Comparison of ENCODE assay signal across 15 cellular contexts in genomic region chr20:432208-432607, GRCh38. TPM values are rescaled to one million over a fixed set of nuclear protein-coding genes. Genes with fewer than 3 reads are reported as not detected.
DNase-seq lines count a peak whose midpoint lies in the region; ATAC-seq and TF ChIP-seq lines count a peak whose summit lies in the region.
"Had no signal": no experiment of that assay in that cellular context is flagged by ENCODE, and none has a peak within 500 bp of the region (broad histone marks: within the 10 kb centered on the region; RNA-seq: fewer than 3 reads in every experiment).

No MANE protein-coding gene starts in this region.

- peak overlapping the region; percentile 42 for H3K4me3 Mint-ChIP-seq in activated naive CD4-positive, alpha-beta T cell treated with anti-CD3 and anti-CD28 coated beads, Interleukin-2, amount 50 U/mL, for 24 hours
- no peak overlapping the region for H3K4me3 Mint-ChIP-seq in activated naive CD8-positive, alpha-beta T cell treated with anti-CD3 and anti-CD28 coated beads, Interleukin-2, amount 10 ng/mL, durations not matched to agents 7 days and 5 days
- peak overlapping the region; percentile 66 for H3K4me3 Mint-ChIP-seq in stimulated activated effector memory CD8-positive, alpha-beta T cell treated with anti-CD3 and anti-CD28 coated beads, Interleukin-12 subunit alpha, Interleukin-12 subunit beta, amount 100 ng/mL, for 72 hours
- H3K4me3 Mint-ChIP-seq: dendritic cell treated with granulocyte-macrophage colony-stimulating factor and Interleukin-4, amounts not matched to agents 40 ng/mL and 50 ng/mL, for 4 days had no signal

- H3K36me3 Mint-ChIP-seq in activated naive CD4-positive, alpha-beta T cell treated with anti-CD3 and anti-CD28 coated beads, Interleukin-2, amount 50 U/mL, for 24 hours, result peaks cover 12% of the 10 kb centered on the region
- peaks cover 54% of the 10 kb centered on the region for H3K36me3 Mint-ChIP-seq in activated naive CD8-positive, alpha-beta T cell treated with anti-CD3 and anti-CD28 coated beads, Interleukin-2, amount 10 ng/mL, durations not matched to agents 7 days and 5 days
- peaks cover 90% of the 10 kb centered on the region for H3K36me3 Mint-ChIP-seq in stimulated activated effector memory CD8-positive, alpha-beta T cell treated with anti-CD3 and anti-CD28 coated beads, Interleukin-12 subunit alpha, Interleukin-12 subunit beta, amount 100 ng/mL, for 72 hours

- H3K4me1 Mint-ChIP-seq in activated naive CD4-positive, alpha-beta T cell treated with anti-CD3 and anti-CD28 coated beads, Interleukin-2, amount 50 U/mL, for 24 hours, result peaks cover 60% of the 10 kb centered on the region
- peaks cover 37% of the 10 kb centered on the region for H3K4me1 Mint-ChIP-seq in activated naive CD8-positive, alpha-beta T cell treated with anti-CD3 and anti-CD28 coated beads, Interleukin-2, amount 10 ng/mL, durations not matched to agents 7 days and 5 days
- H3K4me1 Mint-ChIP-seq in stimulated activated effector memory CD8-positive, alpha-beta T cell treated with anti-CD3 and anti-CD28 coated beads, Interleukin-12 subunit alpha, Interleukin-12 subunit beta, amount 100 ng/mL, for 72 hours, result peaks cover 64% of the 10 kb centered on the region

- TF ChIP-seq CTCF in RWPE1 (conservative IDR thresholded peaks at IDR 0.05; ENCODE audit: low read depth), result no peak

- no peak for DNase-seq in activated naive CD4-positive, alpha-beta T cell treated with anti-CD3 and anti-CD28 coated beads, Interleukin-2, amount 50 U/mL, for 16 hours
- DNase-seq in RWPE1 (ENCODE audit: low spot score) (no peak), NCI-H2227 (lab: John Stamatoyannopoulos, UW; ENCODE audit: unreplicated experiment) (no peak), cortex of kidney (lab: John Stamatoyannopoulos, UW) (no peak)
- no peak for DNase-seq in activated naive CD8-positive, alpha-beta T cell treated with anti-CD3 and anti-CD28 coated beads, Interleukin-2, amount 10 ng/mL, durations not matched to agents 7 days and 5 days
- no peak for DNase-seq in stimulated activated effector memory CD8-positive, alpha-beta T cell treated with anti-CD3 and anti-CD28 coated beads, Interleukin-12 subunit alpha, Interleukin-12 subunit beta, amount 100 ng/mL, for 72 hours (ENCODE audit: low spot score in 2 of 2)
- no peak for DNase-seq in stimulated activated CD4-positive, alpha-beta T cell treated with anti-CD3 and anti-CD28 coated beads, Interleukin-12 subunit alpha, Interleukin-12 subunit beta, amount 100 ng/mL, for 4 hours
- DNase-seq: activated CD4-positive, CD25-positive, alpha-beta regulatory T cell; left lung; NCI-H774; SIG-M5; upper lobe of right lung had no signal

- CTCF ChIA-PET in RWPE1 (lab: Yijun Ruan, JAX), result interaction anchor here (2.6 kb wide), 1 partner anchor 80 kb away, joined by 9 read pairs; no protein-coding TSS in a partner anchor

- H3K9me3 Mint-ChIP-seq in activated naive CD4-positive, alpha-beta T cell treated with anti-CD3 and anti-CD28 coated beads, Interleukin-2, amount 50 U/mL, for 24 hours, result no peaks in the 10 kb centered on the region
- no peaks in the 10 kb centered on the region for H3K9me3 Mint-ChIP-seq in activated naive CD8-positive, alpha-beta T cell treated with anti-CD3 and anti-CD28 coated beads, Interleukin-2, amount 10 ng/mL, durations not matched to agents 7 days and 5 days
- H3K9me3 Mint-ChIP-seq in stimulated activated effector memory CD8-positive, alpha-beta T cell treated with anti-CD3 and anti-CD28 coated beads, Interleukin-12 subunit alpha, Interleukin-12 subunit beta, amount 100 ng/mL, for 72 hours, result no peaks in the 10 kb centered on the region
- H3K9me3 Mint-ChIP-seq: dendritic cell treated with granulocyte-macrophage colony-stimulating factor and Interleukin-4, amounts not matched to agents 40 ng/mL and 50 ng/mL, for 4 days; neural crest cell had no signal

- no peaks in the 10 kb centered on the region for H3K27me3 Mint-ChIP-seq in activated naive CD4-positive, alpha-beta T cell treated with anti-CD3 and anti-CD28 coated beads, Interleukin-2, amount 50 U/mL, for 24 hours
- H3K27me3 Mint-ChIP-seq in activated naive CD8-positive, alpha-beta T cell treated with anti-CD3 and anti-CD28 coated beads, Interleukin-2, amount 10 ng/mL, durations not matched to agents 7 days and 5 days, result no peaks in the 10 kb centered on the region
- H3K27me3 Mint-ChIP-seq: dendritic cell treated with granulocyte-macrophage colony-stimulating factor and Interleukin-4, amounts not matched to agents 40 ng/mL and 50 ng/mL, for 4 days had no signal

- H3K27ac ChIP-seq in RWPE1, result peak overlapping the region; percentile 66
- H3K27ac ChIP-seq: upper lobe of right lung had no signal

- no peak for ATAC-seq in activated naive CD8-positive, alpha-beta T cell treated with anti-CD3 and anti-CD28 coated beads, Interleukin-2, amount 10 ng/mL, durations not matched to agents 7 days and 5 days (ENCODE audit: low read depth)
- ATAC-seq in stimulated activated effector memory CD8-positive, alpha-beta T cell treated with anti-CD3 and anti-CD28 coated beads, Interleukin-12 subunit alpha, Interleukin-12 subunit beta, amount 100 ng/mL, for 72 hours, result no peak

- H3K27ac Mint-ChIP-seq in activated naive CD4-positive, alpha-beta T cell treated with anti-CD3 and anti-CD28 coated beads, Interleukin-2, amount 50 U/mL, for 24 hours, result peak overlapping the region; percentile 95
- H3K27ac Mint-ChIP-seq in activated naive CD8-positive, alpha-beta T cell treated with anti-CD3 and anti-CD28 coated beads, Interleukin-2, amount 10 ng/mL, durations not matched to agents 7 days and 5 days, result peak overlapping the region; percentile 68
- H3K27ac Mint-ChIP-seq in stimulated activated effector memory CD8-positive, alpha-beta T cell treated with anti-CD3 and anti-CD28 coated beads, Interleukin-12 subunit alpha, Interleukin-12 subunit beta, amount 100 ng/mL, for 72 hours, result peak overlapping the region; percentile 95
- H3K27ac Mint-ChIP-seq: dendritic cell treated with granulocyte-macrophage colony-stimulating factor and Interleukin-4, amounts not matched to agents 40 ng/mL and 50 ng/mL, for 4 days had no signal

- POLR2A ChIA-PET in RWPE1 (lab: Yijun Ruan, JAX; ENCODE audit: low non-redundant PET), result no interaction called here
- POLR2A ChIA-PET in activated naive CD8-positive, alpha-beta T cell treated with anti-CD3 and anti-CD28 coated beads, Interleukin-2, amount 10 ng/mL, durations not matched to agents 7 days and 5 days (lab: Charles Lee), result interaction anchor here (0.6 to 1.6 kb wide), 3 partner anchors 23 to 55 kb away, joined by 4 to 6 read pairs (median 5); partner anchors contain the start of gene TBC1D20

RNA-seq across cellular contexts. Expression of gene RBCK1, which starts 24.1 kb away (rescaled TPM):
- total RNA-seq in activated naive CD8-positive, alpha-beta T cell treated with anti-CD3 and anti-CD28 coated beads, Interleukin-2, amount 10 ng/mL, durations not matched to agents 7 days and 5 days, result 100 to 1,000 TPM; 156 to 179 TPM

RNA-seq across cellular contexts. Expression of gene TBC1D20, which starts 30.1 kb away (rescaled TPM):
- total RNA-seq in activated naive CD8-positive, alpha-beta T cell treated with anti-CD3 and anti-CD28 coated beads, Interleukin-2, amount 10 ng/mL, durations not matched to agents 7 days and 5 days, result 10 to 100 TPM; 36.8 to 38.0 TPM

RNA-seq across cellular contexts. Expression of gene TRIB3, which starts 51.6 kb away (rescaled TPM):
- total RNA-seq in activated naive CD8-positive, alpha-beta T cell treated with anti-CD3 and anti-CD28 coated beads, Interleukin-2, amount 10 ng/mL, durations not matched to agents 7 days and 5 days, result 10 to 100 TPM; 24.2 to 26.1 TPM
